ENCODE assay signal across 18 cellular contexts in the genomic region with DNA sequence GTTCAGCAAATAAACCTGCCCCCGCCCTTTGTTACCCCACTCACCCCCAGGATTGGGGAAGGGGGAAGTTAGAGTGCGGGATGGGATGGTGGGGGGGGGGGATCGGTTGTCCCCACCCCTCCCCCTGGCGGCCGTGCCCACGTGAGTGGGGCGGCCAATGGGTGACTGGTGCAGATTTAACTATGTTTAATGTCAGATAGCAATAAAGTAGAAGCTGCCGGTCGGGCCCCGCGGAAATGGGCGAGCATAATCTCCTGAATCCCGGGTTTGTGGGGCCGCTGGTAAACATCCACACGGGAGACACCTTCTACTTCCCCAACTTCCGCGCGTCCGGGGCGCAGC. TPM values are rescaled to one million over a fixed set of nuclear protein-coding genes. Genes with fewer than 3 reads are reported as not detected.
A peak's percentile ranks its signal among the peaks of the same experiment; 100 is the strongest.
DNase-seq lines count a peak whose midpoint lies in the region; ATAC-seq and TF ChIP-seq lines count a peak whose summit lies in the region.
"Had no signal": no experiment of that assay in that cellular context is flagged by ENCODE, and none has a peak within 500 bp of the region (broad histone marks: within the 10 kb centered on the region; RNA-seq: fewer than 3 reads in every experiment).

A gene with protein sequence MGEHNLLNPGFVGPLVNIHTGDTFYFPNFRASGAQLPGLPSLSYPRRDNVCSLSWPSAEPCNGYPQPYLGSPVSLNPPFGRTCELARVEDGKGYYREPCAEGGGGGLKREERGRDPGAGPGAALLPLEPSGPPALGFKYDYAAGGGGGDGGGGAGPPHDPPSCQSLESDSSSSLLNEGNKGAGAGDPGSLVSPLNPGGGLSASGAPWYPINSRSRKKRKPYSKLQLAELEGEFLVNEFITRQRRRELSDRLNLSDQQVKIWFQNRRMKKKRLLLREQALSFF (plus strand): TSS at position 210 of the 342 bp plus-strand sequence. CDS start 27 bp downstream, at position 237.

- TF ChIP-seq CTCF in 22Rv1 (IDR thresholded peaks at IDR 0.05) (0 out of 2 replicates have a peak, but pooled peaks have one; percentile 9), Peyer's patch (IDR thresholded peaks at IDR 0.05) (no peak)

- ATAC-seq in CD4-positive, CD25-positive, alpha-beta regulatory T cell (ENCODE audit: low read depth in 2 of 2) = no peak
- ATAC-seq in Right ventricle myocardium superior (ENCODE audit: poor library complexity) (no peak), GM18520 (IDR thresholded peaks at IDR 0.05; ENCODE audit: unreplicated experiment) (no peak)
- ATAC-seq: CD8-positive, alpha-beta T cell; mucosa of descending colon had no signal

- no peaks in the 10 kb centered on the region for H3K79me1 ChIP-seq in mesenchymal stem cell (replicated peaks; ENCODE audit: low read length, poor library complexity, severe bottlenecking)

- H3K4me3 Mint-ChIP-seq in CD4-positive, CD25-positive, alpha-beta regulatory T cell = peak within 1 kb of the TSS in 3 of 4 donors; percentile 21 to 58 (median 46)
- H3K4me3 Mint-ChIP-seq: brain had no signal

- no peak within 1 kb of the TSS for H2BK12ac ChIP-seq in mesenchymal stem cell (ENCODE audit: low read length in 2 of 2)

- peaks cover 0 to 6% of the 10 kb centered on the region in 2 experiments for H3K9me3 ChIP-seq in CD4-positive, CD25-positive, alpha-beta regulatory T cell (ENCODE audit: control insufficient read depth in 2 of 2, low read length in 2 of 2)
- H3K9me3 ChIP-seq in SJSA1 (replicated peaks) (no peaks in the 10 kb centered on the region; the same call in 1 of the 2 replicates), mesenchymal stem cell (ENCODE audit: control insufficient read depth, low read length) (peaks cover 9% of the 10 kb centered on the region), Peyer's patch (peaks cover 0 to 10% (median 0%) of the 10 kb centered on the region in 4 donors)
- H3K9me3 ChIP-seq: mucosa of descending colon had no signal

- no peak within 1 kb of the TSS for H4K8ac ChIP-seq in mesenchymal stem cell (ENCODE audit: low read length)

- peaks cover 4% of the 10 kb centered on the region for H3K36me3 Mint-ChIP-seq in CD4-positive, CD25-positive, alpha-beta regulatory T cell
- H3K36me3 Mint-ChIP-seq: brain; CD8-positive, alpha-beta T cell had no signal

- H3K27ac ChIP-seq in 22Rv1 (peak within 1 kb of the TSS; percentile 42), SJSA1 (peak within 1 kb of the TSS; percentile 48), mesenchymal stem cell (ENCODE audit: low read length, poor library complexity, severe bottlenecking) (no peak within 1 kb of the TSS), Peyer's patch (no peak within 1 kb of the TSS)
- H3K27ac ChIP-seq in CD4-positive, CD25-positive, alpha-beta regulatory T cell (ENCODE audit: insufficient read depth, low read length, poor library complexity, severe bottlenecking) = no peak within 1 kb of the TSS

- peak within 1 kb of the TSS; percentile 7 for H4K91ac ChIP-seq in mesenchymal stem cell (ENCODE audit: low read length)

- H3K23ac ChIP-seq in mesenchymal stem cell (ENCODE audit: low read length in 2 of 2) = peak within 1 kb of the TSS in 1 of 2 experiments; percentile 63

- no peak within 1 kb of the TSS for H3K14ac ChIP-seq in mesenchymal stem cell (ENCODE audit: low read length in 2 of 2)

- intact Hi-C loops in Right ventricle myocardium superior (cut with DNase I) = no loop called here

- no peak within 1 kb of the TSS for H2BK5ac ChIP-seq in mesenchymal stem cell (ENCODE audit: low read depth, low read length, poor library complexity, severe bottlenecking)

- H3K18ac ChIP-seq in mesenchymal stem cell (ENCODE audit: low read depth in 1 of 2, low read length in 2 of 2) = no peak within 1 kb of the TSS

- H3K36me3 ChIP-seq in CD4-positive, CD25-positive, alpha-beta regulatory T cell (ENCODE audit: control insufficient read depth, insufficient read depth, low read length) = no peaks in the 10 kb centered on the region
- H3K36me3 ChIP-seq in SJSA1 = peaks cover 9% of the 10 kb centered on the region
- peaks cover 0 to 9% of the 10 kb centered on the region in 2 experiments for H3K36me3 ChIP-seq in mesenchymal stem cell (ENCODE audit: control insufficient read depth in 1 of 2, insufficient read depth in 2 of 2, low read depth in 1 of 2, low read length in 2 of 2)
- no peaks in the 10 kb centered on the region for H3K36me3 ChIP-seq in Peyer's patch

- H3K4me1 ChIP-seq in CD4-positive, CD25-positive, alpha-beta regulatory T cell (ENCODE audit: control insufficient read depth, insufficient read depth, low read length, poor library complexity, severe bottlenecking) = peaks cover 25% of the 10 kb centered on the region
- peaks cover 20% of the 10 kb centered on the region for H3K4me1 ChIP-seq in SJSA1 (replicated peaks)
- peaks cover 24% of the 10 kb centered on the region for H3K4me1 ChIP-seq in mesenchymal stem cell (ENCODE audit: control insufficient read depth, insufficient read depth, low read depth, low read length)
- H3K4me1 ChIP-seq in Peyer's patch = peaks cover 0 to 11% (median 2%) of the 10 kb centered on the region in 4 donors

- TF ChIP-seq POLR2A in Peyer's patch (IDR thresholded peaks at IDR 0.05) = no peak

- H2AFZ ChIP-seq in mesenchymal stem cell (ENCODE audit: low read depth, low read length) = no peak within 1 kb of the TSS

- peak within 1 kb of the TSS in 2 of 3 donors; percentile 38 to 56 for H3K27ac Mint-ChIP-seq in CD4-positive, CD25-positive, alpha-beta regulatory T cell
- H3K27ac Mint-ChIP-seq: brain; CD8-positive, alpha-beta T cell had no signal

- DNase-seq in CD4-positive, CD25-positive, alpha-beta regulatory T cell = no peak
- DNase-seq in SJSA1 (ENCODE audit: low read depth in 1 of 2, low spot score in 2 of 2) (peak in 1 of 2 experiments; percentile 65), mesenchymal stem cell (no peak), NCI-H748 (lab: John Stamatoyannopoulos, UW; ENCODE audit: unreplicated experiment) (no peak), Right ventricle myocardium superior (no peak), Peyer's patch (no peak)
- DNase-seq: activated CD4-positive, alpha-beta T cell treated with anti-CD3 and anti-CD28 coated beads for 1 hour; activated effector memory CD4-positive, alpha-beta T cell treated with Interleukin-2 at 50 U/mL for 16 hours; CD8-positive, alpha-beta T cell; effector CD4-positive, alpha-beta T cell; GDM1; mucosa of descending colon; stimulated activated CD4-positive, alpha-beta T cell treated with anti-CD3 and anti-CD28 coated beads, Interleukin-4, amount 100 ng/mL, for 4 hours had no signal

- H3K27me3 ChIP-seq in CD4-positive, CD25-positive, alpha-beta regulatory T cell (ENCODE audit: control insufficient read depth, insufficient read depth, low read length) = peaks cover 59% of the 10 kb centered on the region
- H3K27me3 ChIP-seq in SJSA1 (replicated peaks) = no peaks in the 10 kb centered on the region
- H3K27me3 ChIP-seq in mesenchymal stem cell (ENCODE audit: control insufficient read depth in 1 of 2, insufficient read depth in 1 of 2, low read length in 2 of 2) = peaks cover 99 to 100% of the 10 kb centered on the region in 2 experiments
- H3K27me3 ChIP-seq in Peyer's patch = peaks cover 0 to 94% of the 10 kb centered on the region in 2 donors

- no peak within 1 kb of the TSS for H2BK15ac ChIP-seq in mesenchymal stem cell (ENCODE audit: low read depth, poor library complexity, severe bottlenecking)

- no peak within 1 kb of the TSS for H3K4me2 ChIP-seq in mesenchymal stem cell (ENCODE audit: low read length, poor library complexity, severe bottlenecking)

- H3K27me3 Mint-ChIP-seq in CD4-positive, CD25-positive, alpha-beta regulatory T cell = peaks cover 95% of the 10 kb centered on the region

- H2BK120ac ChIP-seq in mesenchymal stem cell (ENCODE audit: low read depth, low read length) = no peak within 1 kb of the TSS

- peaks cover 0 to 45% (median 20%) of the 10 kb centered on the region in 4 donors for H3K4me1 Mint-ChIP-seq in CD4-positive, CD25-positive, alpha-beta regulatory T cell
- H3K4me1 Mint-ChIP-seq: brain had no signal

- no peak within 1 kb of the TSS for H3K9ac ChIP-seq in mesenchymal stem cell (ENCODE audit: low read length)

- WGBS in mesenchymal stem cell = 13% methylated on average over 13 of the region's 20 CpGs

- no peak within 1 kb of the TSS for H3K4me3 ChIP-seq in CD4-positive, CD25-positive, alpha-beta regulatory T cell (ENCODE audit: low read depth, low read length)
- H3K4me3 ChIP-seq in SJSA1 (peak within 1 kb of the TSS; percentile 86), mesenchymal stem cell (ENCODE audit: insufficient read depth in 1 of 2, low read depth in 1 of 2, low read length in 2 of 2) (no peak within 1 kb of the TSS), Peyer's patch (no peak within 1 kb of the TSS)
- H3K4me3 ChIP-seq: mucosa of descending colon had no signal

- no peak within 1 kb of the TSS for H2AK5ac ChIP-seq in mesenchymal stem cell (ENCODE audit: low read length, severe bottlenecking)

- H3K9me3 Mint-ChIP-seq in CD4-positive, CD25-positive, alpha-beta regulatory T cell = peaks cover 0 to 7% (median 0%) of the 10 kb centered on the region in 7 donors
- H3K9me3 Mint-ChIP-seq: CD8-positive, alpha-beta T cell had no signal

- H3K4ac ChIP-seq in mesenchymal stem cell (ENCODE audit: low read depth in 1 of 2, low read length in 2 of 2) = no peak within 1 kb of the TSS

RNA-seq across cellular contexts. Expression of the gene that starts here (rescaled TPM):
- not detected for total RNA-seq in CD4-positive, CD25-positive, alpha-beta regulatory T cell
- not detected for polyA plus RNA-seq in CD4-positive, CD25-positive, alpha-beta regulatory T cell
- total RNA-seq in SJSA1 (2014; rRNA removed; shearing (Covaris generic)) = 8.6 and 11.0 TPM in 2 replicates
- not detected for polyA plus RNA-seq in mesenchymal stem cell (2013, experiment 1 of 2)
- not detected for polyA plus RNA-seq in mesenchymal stem cell (2013, experiment 2 of 2)
- total RNA-seq in Right ventricle myocardium superior (not detected), Peyer's patch (not detected)
- total RNA-seq: CD8-positive, alpha-beta T cell; H4; mucosa of descending colon; renal cortical epithelial cell had no signal

Comparison
In these comparisons a context has a peak if more than half of its experiments do, and no peak if none do; other contexts are left out.
1. H3K27ac ChIP-seq: peak in 22Rv1 (single experiment) and SJSA1 (single experiment); none in CD4-positive, CD25-positive, alpha-beta regulatory T cell (single experiment), mesenchymal stem cell (single experiment) and Peyer's patch (0 of 4).